In genomic region chrX:40855411-40855810, GRCh38 we compare ENCODE assay signal across 16 cellular contexts.
DNase-seq lines count a peak whose midpoint lies in the region; ATAC-seq lines count a peak whose summit lies in the region.
"Had no signal": no experiment of that assay in that cellular context is flagged by ENCODE, and none has a peak within 500 bp of the region (broad histone marks: within the 10 kb centered on the region; RNA-seq: fewer than 3 reads in every experiment).

No MANE protein-coding gene starts in this region.

- peak; percentile 23 for DNase-seq in NCI-H2029 (lab: John Stamatoyannopoulos, UW)
- no peak for DNase-seq in NCI-H2029 treated with DMSO at 0.1 percent for 48 hours (lab: John Stamatoyannopoulos, UW)
- DNase-seq in NCI-H2081 treated with DMSO at 0.1 percent for 48 hours (lab: John Stamatoyannopoulos, UW), result peak; percentile 68
- peak; percentile 21 for DNase-seq in astrocyte of the hippocampus (ENCODE audit: low read depth, low spot score)
- peak; percentile 13 for DNase-seq in myocyte (ENCODE audit: low read depth)
- no peak for DNase-seq in DMS153 (lab: John Stamatoyannopoulos, UW)
- DNase-seq: CD8-positive, alpha-beta memory T cell; effector CD4-positive, alpha-beta T cell; GDM1; KG1; NCI-H187; stimulated activated naive CD4-positive, alpha-beta T cell treated with Interleukin-2 at 50 U/mL for 16 hours; WERI-Rb-1 had no signal

- ATAC-seq in HG02870 (IDR thresholded peaks at IDR 0.05; ENCODE audit: unreplicated experiment) (no peak), HG03342 (IDR thresholded peaks at IDR 0.05; ENCODE audit: unreplicated experiment) (no peak)
- ATAC-seq: A549 had no signal

Comparison
In these comparisons a context has a peak if more than half of its experiments do, and no peak if none do; other contexts are left out.
1. DNase-seq: peak in NCI-H2029 (single experiment), NCI-H2081 treated with DMSO at 0.1 percent for 48 hours (single experiment), astrocyte of the hippocampus (single experiment) and myocyte (single experiment); none in NCI-H2029 treated with DMSO at 0.1 percent for 48 hours (single experiment) and DMS153 (single experiment).